ENCODE assay signal across 8 cellular contexts in the genomic region with DNA sequence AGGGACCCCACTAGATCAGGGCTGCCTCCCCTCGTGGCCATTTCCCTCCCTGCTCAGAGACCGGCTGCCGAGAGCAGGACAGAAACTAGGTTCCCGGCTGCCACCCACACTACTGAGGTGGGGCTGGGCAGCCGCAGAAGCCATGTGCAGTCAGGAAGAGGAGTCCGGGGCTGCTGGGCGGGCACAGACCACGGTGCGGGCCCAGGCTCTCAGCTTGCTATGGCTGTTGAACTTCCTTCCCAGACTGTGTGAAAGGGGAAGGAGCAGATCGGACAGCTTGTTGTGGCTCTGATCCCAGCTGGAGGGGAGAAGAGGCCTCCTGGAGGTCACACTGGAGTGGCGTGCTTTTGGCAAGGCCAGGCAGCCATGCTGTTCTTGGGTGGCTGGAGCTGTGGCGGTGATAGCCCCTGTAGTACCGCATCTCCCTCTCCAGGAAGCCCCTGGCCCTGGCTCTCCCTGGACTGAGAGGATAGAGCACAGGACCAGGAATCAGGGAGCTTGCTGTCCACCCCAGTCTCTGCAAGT. TPM values are rescaled to one million over a fixed set of nuclear protein-coding genes. Genes with fewer than 3 reads are reported as not detected.
DNase-seq lines count a peak whose midpoint lies in the region; ATAC-seq, FAIRE-seq and TF ChIP-seq lines count a peak whose summit lies in the region.

No MANE protein-coding gene starts in this region.

- DNase-seq in Caco-2 (no peak), NB4 (ENCODE audit: low read depth) (peak; percentile 60), breast epithelium (ENCODE audit: low spot score in 2 of 2) (no peak), mucosa of descending colon (peak in 2 of 3 donors; percentile 45 to 67), vagina (ENCODE audit: extremely low spot score in 2 of 2) (no peak), NCI-H774 (lab: John Stamatoyannopoulos, UW) (no peak), urothelium cell line (ENCODE audit: low spot score) (no peak)

- CTCF ChIA-PET in Caco-2 (lab: Charles Lee) = interaction anchor here (0.6 kb wide), 1 partner anchor 193 kb away, joined by 4 read pairs; no protein-coding TSS in a partner anchor

- TF ChIP-seq POLR2A in NB4 (IDR thresholded peaks at IDR 0.05; ENCODE audit: extremely low read depth, insufficient read length) (no peak), breast epithelium (IDR thresholded peaks at IDR 0.05) (no peak), vagina (IDR thresholded peaks at IDR 0.05) (no peak)

- ATAC-seq in mucosa of descending colon (peak; percentile 31), GM18870 (IDR thresholded peaks at IDR 0.05; ENCODE audit: unreplicated experiment) (no peak)

- no TSS peak for BruUV-seq in Caco-2 (replicated peaks; lab: Mats Ljungman, UMichigan)

- H3K27me3 Mint-ChIP-seq in Caco-2 (ENCODE audit: insufficient read depth, unreplicated experiment) = no peaks in the 10 kb centered on the region

- H3K27ac ChIP-seq in breast epithelium = peak overlapping the region; percentile 93 to 94
- H3K27ac ChIP-seq in vagina = peak overlapping the region; percentile 74

- H3K27ac Mint-ChIP-seq in Caco-2 (ENCODE audit: unreplicated experiment) = peak overlapping the region; percentile 86

- no peak for TF ChIP-seq CTCF in Caco-2 (IDR thresholded peaks at IDR 0.05; ENCODE audit: insufficient read depth in 1 of 2, low read depth in 1 of 2, low read length in 1 of 2, severe bottlenecking in 1 of 2, unreplicated experiment in 1 of 2)
- TF ChIP-seq CTCF in NB4 (IDR thresholded peaks at IDR 0.05; ENCODE audit: low read depth, low read length) = no peak
- no peak for TF ChIP-seq CTCF in breast epithelium (IDR thresholded peaks at IDR 0.05)
- no peak for TF ChIP-seq CTCF in mucosa of descending colon (IDR thresholded peaks at IDR 0.05)
- no peak for TF ChIP-seq CTCF in vagina (IDR thresholded peaks at IDR 0.05)

- H3K36me3 Mint-ChIP-seq in Caco-2 (ENCODE audit: insufficient read depth, unreplicated experiment) = peaks cover 14% of the 10 kb centered on the region

- no peaks in the 10 kb centered on the region for H3K9me3 ChIP-seq in Caco-2
- no peaks in the 10 kb centered on the region for H3K9me3 ChIP-seq in breast epithelium
- no peaks in the 10 kb centered on the region for H3K9me3 ChIP-seq in mucosa of descending colon
- H3K9me3 ChIP-seq in vagina = no peaks in the 10 kb centered on the region

- intact Hi-C loops in Caco-2 (cut with micrococcal nuclease; ENCODE audit: unreplicated experiment) (no loop called here), breast epithelium (cut with DNase I; ENCODE audit: low total_unique reads) (no loop called here), mucosa of descending colon (cut with DNase I, micrococcal nuclease) (no loop called here), vagina (cut with DNase I) (no loop called here)

- no peak for FAIRE-seq in urothelium cell line (lab: Jason Lieb, UNC)

- H3K36me3 ChIP-seq in Caco-2 (ENCODE audit: control insufficient read depth, insufficient read depth, low read length) (no peaks in the 10 kb centered on the region), breast epithelium (no peaks in the 10 kb centered on the region), mucosa of descending colon (ENCODE audit: low read depth) (no peaks in the 10 kb centered on the region), vagina (no peaks in the 10 kb centered on the region)

- no peaks in the 10 kb centered on the region for H3K27me3 ChIP-seq in Caco-2 (replicated peaks; ENCODE audit: control insufficient read depth, insufficient read depth, low read length)
- no peaks in the 10 kb centered on the region for H3K27me3 ChIP-seq in breast epithelium
- H3K27me3 ChIP-seq in vagina = no peaks in the 10 kb centered on the region

- H3K4me3 ChIP-seq in Caco-2 (ENCODE audit: low read depth, low read length) (no peak overlapping the region), NB4 (ENCODE audit: low read depth, low read length) (no peak overlapping the region), breast epithelium (peak overlapping the region in 1 of 3 donors; percentile 45), mucosa of descending colon (no peak overlapping the region), vagina (peak overlapping the region; percentile 2 to 17)

- no peaks in the 10 kb centered on the region for H3K9me3 Mint-ChIP-seq in Caco-2 (ENCODE audit: unreplicated experiment)

- H3K4me1 Mint-ChIP-seq in Caco-2 (ENCODE audit: low read depth, unreplicated experiment) = peaks cover 64% of the 10 kb centered on the region

- H3K4me1 ChIP-seq in Caco-2 (peaks cover 86% of the 10 kb centered on the region), breast epithelium (peaks cover 27 to 68% of the 10 kb centered on the region in 2 donors), mucosa of descending colon (ENCODE audit: low read depth) (peaks cover 27% of the 10 kb centered on the region), vagina (peaks cover 99% of the 10 kb centered on the region)

- POLR2A ChIA-PET in Caco-2 (lab: Charles Lee) = no interaction called here

- no peak overlapping the region for H3K4me3 Mint-ChIP-seq in Caco-2 (ENCODE audit: unreplicated experiment)

RNA-seq across cellular contexts. Expression of a gene that starts 56.8 kb away (rescaled TPM):
- total RNA-seq in Caco-2 (2022) (27.2 and 35.4 TPM in 2 replicates), breast epithelium (10 to 100 TPM; 51.2 to 63.4 (median 57.4) TPM), mucosa of descending colon (100 to 1,000 TPM in 1 of 3 donors, 10 to 100 TPM in 2; 63.9 to 102 (median 81.3) TPM), vagina (106 TPM)

Comparison
In these comparisons a context has a peak if more than half of its experiments do, and no peak if none do; other contexts are left out.
1. DNase-seq: peak in NB4 (single experiment) and mucosa of descending colon (2 of 3); none in Caco-2 (0 of 2), breast epithelium (0 of 2), vagina (0 of 2), NCI-H774 (single experiment) and urothelium cell line (single experiment).
2. H3K4me3 ChIP-seq: peak in vagina (2 of 2); none in Caco-2 (single experiment), NB4 (single experiment) and mucosa of descending colon (single experiment).